24 cellular contexts compared by ENCODE assay signal in genomic region chr14:99117671-99118045, GRCh38.
DNase-seq lines count a peak whose midpoint lies in the region; ATAC-seq and TF ChIP-seq lines count a peak whose summit lies in the region.
"Had no signal": no experiment of that assay in that cellular context is flagged by ENCODE, and none has a peak within 500 bp of the region (broad histone marks: within the 10 kb centered on the region; RNA-seq: fewer than 3 reads in every experiment).

No MANE protein-coding gene starts in this region.

- H3K9me3 ChIP-seq in endodermal cell (ENCODE audit: control insufficient read depth, low read length) (no peaks in the 10 kb centered on the region), neuronal stem cell (replicated peaks in 1 of 2; ENCODE audit: control insufficient read depth in 2 of 2, insufficient read depth in 1 of 2, low read depth in 1 of 2, low read length in 2 of 2) (no peaks in the 10 kb centered on the region)
- H3K9me3 ChIP-seq: prostate gland, thyroid gland had no signal

- peaks cover 7% of the 10 kb centered on the region for H3K36me3 Mint-ChIP-seq in activated naive CD8-positive, alpha-beta T cell
- no peaks in the 10 kb centered on the region for H3K36me3 Mint-ChIP-seq in activated naive CD8-positive, alpha-beta T cell treated with anti-CD3 and anti-CD28 coated beads, Interleukin-2, amount 50 U/mL, for 24 hours (ENCODE audit: low read depth)
- no peaks in the 10 kb centered on the region for H3K36me3 Mint-ChIP-seq in endodermal cell (ENCODE audit: low read depth)
- H3K36me3 Mint-ChIP-seq: CD14-positive monocyte had no signal

- 91 to 97% methylated on average over 5 to 11 of the region's 11 CpGs for WGBS in endodermal cell (ENCODE audit: insufficient coverage in 1 of 2, insufficient read length in 1 of 2), 2 experiments
- WGBS in neuronal stem cell (ENCODE audit: extremely low coverage in 2 of 2, insufficient read length in 2 of 2, insufficient replicate concordance in 1 of 2), 2 donors: no CpG with 5 or more reads among the region's 11 CpGs

- no peak overlapping the region for H3K14ac ChIP-seq in neuronal stem cell (ENCODE audit: low read length)

- H3K4me3 Mint-ChIP-seq in activated naive CD8-positive, alpha-beta T cell: peak overlapping the region; percentile 79
- H3K4me3 Mint-ChIP-seq in activated naive CD8-positive, alpha-beta T cell treated with anti-CD3 and anti-CD28 coated beads, Interleukin-2, amount 50 U/mL, for 24 hours: no peak overlapping the region
- H3K4me3 Mint-ChIP-seq in endodermal cell: peak overlapping the region; percentile 60

- H3K4me1 Mint-ChIP-seq in activated naive CD8-positive, alpha-beta T cell (ENCODE audit: low read depth): peaks cover 19% of the 10 kb centered on the region
- H3K4me1 Mint-ChIP-seq in activated naive CD8-positive, alpha-beta T cell treated with anti-CD3 and anti-CD28 coated beads, Interleukin-2, amount 50 U/mL, for 24 hours: peaks cover 5% of the 10 kb centered on the region
- H3K4me1 Mint-ChIP-seq in endodermal cell: peaks cover 4% of the 10 kb centered on the region

- no peak for ATAC-seq in activated naive CD8-positive, alpha-beta T cell treated with anti-CD3 and anti-CD28 coated beads, Interleukin-2, amount 50 U/mL, for 24 hours
- ATAC-seq: effector memory CD8-positive, alpha-beta T cell; esophagus mucosa; foreskin keratinocyte; GM12878; heart right ventricle; left cardiac atrium had no signal

- H3K18ac ChIP-seq in neuronal stem cell (ENCODE audit: low read length): no peak overlapping the region

- no peak overlapping the region for H3K4ac ChIP-seq in neuronal stem cell (ENCODE audit: low read length)

- TF ChIP-seq CTCF in endodermal cell (conservative IDR thresholded peaks at IDR 0.05): no peak

- H3K23ac ChIP-seq in neuronal stem cell (ENCODE audit: low read depth, low read length, poor library complexity): no peak overlapping the region

- no peaks in the 10 kb centered on the region for H3K4me1 ChIP-seq in endodermal cell (ENCODE audit: control insufficient read depth, insufficient read depth, low read length)
- no peaks in the 10 kb centered on the region for H3K4me1 ChIP-seq in neuronal stem cell (ENCODE audit: control insufficient read depth in 2 of 2, insufficient read depth in 1 of 2, low read depth in 1 of 2, low read length in 2 of 2)
- H3K4me1 ChIP-seq: foreskin keratinocyte, heart right ventricle, prostate gland had no signal

- no peak overlapping the region for H3K9ac ChIP-seq in endodermal cell (ENCODE audit: extremely low read depth, low read length, poor library complexity, severe bottlenecking)
- no peak overlapping the region for H3K9ac ChIP-seq in neuronal stem cell (ENCODE audit: low read depth, low read length, poor library complexity)

- H2AFZ ChIP-seq in neuronal stem cell (ENCODE audit: low read length): no peak overlapping the region

- H3K27ac ChIP-seq in endodermal cell (ENCODE audit: low read depth, low read length): no peak overlapping the region
- H3K27ac ChIP-seq in neuronal stem cell (replicated peaks; ENCODE audit: low read length): no peak overlapping the region
- H3K27ac ChIP-seq: 22Rv1, foreskin keratinocyte, heart right ventricle, prostate gland, thyroid gland had no signal

- peaks cover 7% of the 10 kb centered on the region for H3K9me3 Mint-ChIP-seq in activated naive CD8-positive, alpha-beta T cell (ENCODE audit: low read depth)
- H3K9me3 Mint-ChIP-seq in activated naive CD8-positive, alpha-beta T cell treated with anti-CD3 and anti-CD28 coated beads, Interleukin-2, amount 50 U/mL, for 24 hours: peaks cover 6% of the 10 kb centered on the region
- no peaks in the 10 kb centered on the region for H3K9me3 Mint-ChIP-seq in endodermal cell
- H3K9me3 Mint-ChIP-seq: effector memory CD8-positive, alpha-beta T cell had no signal

- no peaks in the 10 kb centered on the region for H3K79me1 ChIP-seq in neuronal stem cell (ENCODE audit: low read depth, low read length)

- peak overlapping the region; percentile 60 for H2AK5ac ChIP-seq in neuronal stem cell (ENCODE audit: low read depth, low read length)

- H2BK15ac ChIP-seq in neuronal stem cell (ENCODE audit: low read length): no peak overlapping the region

- no peak overlapping the region for H2BK120ac ChIP-seq in neuronal stem cell (ENCODE audit: low read depth, low read length)

- H4K8ac ChIP-seq in neuronal stem cell (ENCODE audit: low read depth, low read length): no peak overlapping the region

- H4K91ac ChIP-seq in neuronal stem cell (ENCODE audit: low read depth, low read length, poor library complexity): no peak overlapping the region

- H2BK5ac ChIP-seq in neuronal stem cell (ENCODE audit: low read length): no peak overlapping the region

- H3K4me3 ChIP-seq in endodermal cell (ENCODE audit: low read length) (no peak overlapping the region), neuronal stem cell (ENCODE audit: low read length in 2 of 2) (no peak overlapping the region)
- H3K4me3 ChIP-seq: GM12878, heart right ventricle, prostate gland, thyroid gland had no signal

- peaks cover 5% of the 10 kb centered on the region for H3K27me3 ChIP-seq in endodermal cell (ENCODE audit: control insufficient read depth, insufficient read depth, low read length, poor library complexity, severe bottlenecking)
- no peaks in the 10 kb centered on the region for H3K27me3 ChIP-seq in neuronal stem cell (ENCODE audit: control insufficient read depth in 3 of 3, insufficient read depth in 3 of 3, low read depth in 1 of 3, low read length in 3 of 3)
- H3K27me3 ChIP-seq: thyroid gland had no signal

- H2BK12ac ChIP-seq in neuronal stem cell (ENCODE audit: low read length): no peak overlapping the region

- no peak overlapping the region for H3K4me2 ChIP-seq in neuronal stem cell (ENCODE audit: insufficient read depth, low read length, poor library complexity, severe bottlenecking)

- H3K36me3 ChIP-seq in endodermal cell (ENCODE audit: control insufficient read depth, insufficient read depth, low read length): no peaks in the 10 kb centered on the region
- no peaks in the 10 kb centered on the region for H3K36me3 ChIP-seq in neuronal stem cell (replicated peaks in 1 of 2; ENCODE audit: control insufficient read depth in 2 of 2, insufficient read depth in 2 of 2, low read length in 2 of 2)
- H3K36me3 ChIP-seq: heart right ventricle, prostate gland, thyroid gland had no signal

- H3K27me3 Mint-ChIP-seq in activated naive CD8-positive, alpha-beta T cell: no peaks in the 10 kb centered on the region
- peaks cover 8% of the 10 kb centered on the region for H3K27me3 Mint-ChIP-seq in activated naive CD8-positive, alpha-beta T cell treated with anti-CD3 and anti-CD28 coated beads, Interleukin-2, amount 50 U/mL, for 24 hours
- H3K27me3 Mint-ChIP-seq in endodermal cell (ENCODE audit: insufficient read depth): peaks cover 31% of the 10 kb centered on the region

- DNase-seq in NCI-H2171 treated with DMSO at 0.1 percent for 48 hours (lab: John Stamatoyannopoulos, UW) (peak; percentile 58), NCI-H2171 (lab: John Stamatoyannopoulos, UW) (no peak), endodermal cell (peak; percentile 32), neuronal stem cell (ENCODE audit: low spot score) (no peak), AG08396 (ENCODE audit: low spot score) (no peak), UCSD-AML1 (lab: John Stamatoyannopoulos, UW; ENCODE audit: unreplicated experiment) (no peak)
- no peak for DNase-seq in activated naive CD8-positive, alpha-beta T cell treated with anti-CD3 and anti-CD28 coated beads, Interleukin-2, amount 50 U/mL, for 24 hours
- DNase-seq: activated CD4-positive, alpha-beta T cell treated with anti-CD3 and anti-CD28 coated beads, Interleukin-2, amount 10 ng/mL, durations not matched to agents 24 days and 14 days; effector memory CD8-positive, alpha-beta T cell; foreskin keratinocyte; heart right ventricle; IMR-90; left cardiac atrium; mammary epithelial cell; NCI-H146; NCI-H2107; RPMI8226; thyroid gland had no signal

- H3K27ac Mint-ChIP-seq in activated naive CD8-positive, alpha-beta T cell: no peak overlapping the region
- no peak overlapping the region for H3K27ac Mint-ChIP-seq in activated naive CD8-positive, alpha-beta T cell treated with anti-CD3 and anti-CD28 coated beads, Interleukin-2, amount 50 U/mL, for 24 hours
- no peak overlapping the region for H3K27ac Mint-ChIP-seq in endodermal cell
- H3K27ac Mint-ChIP-seq: activated CD4-positive, alpha-beta T cell treated with anti-CD3 and anti-CD28 coated beads, Interleukin-2, amount 10 ng/mL, durations not matched to agents 24 days and 14 days; CD14-positive monocyte; effector memory CD8-positive, alpha-beta T cell had no signal

Comparison
In these comparisons a context has a peak if more than half of its experiments do, and no peak if none do; other contexts are left out.
1. DNase-seq: peak in NCI-H2171 treated with DMSO at 0.1 percent for 48 hours (single experiment) and endodermal cell (single experiment); none in NCI-H2171 (single experiment), activated naive CD8-positive, alpha-beta T cell treated with anti-CD3 and anti-CD28 coated beads, Interleukin-2, amount 50 U/mL, for 24 hours (single experiment), neuronal stem cell (single experiment), AG08396 (single experiment) and UCSD-AML1 (single experiment).